In the genomic region with DNA sequence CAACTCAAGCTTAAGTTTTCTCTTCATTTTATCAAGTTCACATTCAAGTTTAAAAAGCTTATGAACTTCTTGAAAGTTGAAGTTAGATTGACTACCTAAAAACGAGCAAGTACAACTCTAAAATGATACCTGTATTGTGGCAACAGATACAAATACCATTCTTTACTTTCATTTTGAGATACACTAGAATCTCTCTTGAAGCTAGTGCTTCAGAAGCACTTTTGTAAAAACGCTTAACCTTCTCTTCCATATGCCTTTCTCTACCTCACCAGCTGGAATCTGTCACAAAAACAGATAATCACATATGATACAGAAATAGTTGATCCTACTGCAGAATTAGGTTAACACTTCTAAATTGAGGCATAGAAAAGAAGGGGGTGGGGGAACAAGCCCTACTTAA, we compare ENCODE assay signal across 8 cellular contexts. TPM values are rescaled to one million over a fixed set of nuclear protein-coding genes. Genes with fewer than 3 reads are reported as not detected.
DNase-seq lines count a peak whose midpoint lies in the region; ATAC-seq, FAIRE-seq and TF ChIP-seq lines count a peak whose summit lies in the region.

No MANE protein-coding gene starts in this region.

- ATAC-seq in GM21529 (IDR thresholded peaks at IDR 0.05; ENCODE audit: unreplicated experiment), result peak; percentile 24

- peak overlapping the region; percentile 92 for H3K27ac ChIP-seq in endothelial cell of umbilical vein (ENCODE audit: insufficient read depth, low read depth, low read length)
- H3K27ac ChIP-seq in rectal smooth muscle tissue (ENCODE audit: low read depth, low read length), result peak overlapping the region; percentile 92

- H3K9me3 ChIP-seq in NT2/D1 (ENCODE audit: insufficient read depth, low read length) (no peaks in the 10 kb centered on the region), endothelial cell of umbilical vein (replicated peaks; ENCODE audit: control insufficient read depth, insufficient read depth, low read length) (no peaks in the 10 kb centered on the region)

- no peaks in the 10 kb centered on the region for H3K4me1 ChIP-seq in NT2/D1 (ENCODE audit: insufficient read depth, insufficient read length)
- H3K4me1 ChIP-seq in endothelial cell of umbilical vein (ENCODE audit: control insufficient read depth, extremely low read depth, insufficient read depth, low read length), result peaks cover 18% of the 10 kb centered on the region
- peaks cover 12% of the 10 kb centered on the region for H3K4me1 ChIP-seq in rectal smooth muscle tissue (ENCODE audit: control insufficient read depth, insufficient read depth, low read length)

- POLR2A ChIA-PET in endothelial cell of umbilical vein (lab: Charles Lee), result interaction anchor here (0.6 to 0.9 kb wide), 2 partner anchors 25 to 1138 kb away, joined by 3 to 4 read pairs; no protein-coding TSS in a partner anchor

- peak overlapping the region; percentile 91 for H3K4me2 ChIP-seq in endothelial cell of umbilical vein (ENCODE audit: insufficient read depth, low read length)

- no peak for TF ChIP-seq POLR2A in endothelial cell of umbilical vein (IDR thresholded peaks at IDR 0.05; ENCODE audit: low read depth, low read length)

- H4K20me1 ChIP-seq in endothelial cell of umbilical vein (replicated peaks; ENCODE audit: control insufficient read depth, extremely low read depth, insufficient read depth, low read length), result no peaks in the 10 kb centered on the region

- dilution Hi-C loops in endothelial cell of umbilical vein (cut with MboI; ENCODE audit: extremely low pct_ligation_motif_present, low sequenced_read_pairs), result no loop called here

- no peak for TF ChIP-seq CTCF in endothelial cell of umbilical vein (IDR thresholded peaks at IDR 0.05; ENCODE audit: extremely low read depth in 1 of 2, insufficient read depth in 1 of 2, low read depth in 1 of 2, low read length in 2 of 2)

- peaks cover 3% of the 10 kb centered on the region for H3K79me2 ChIP-seq in endothelial cell of umbilical vein (ENCODE audit: control insufficient read depth, insufficient read depth, low read length)

- no peak overlapping the region for H2AFZ ChIP-seq in endothelial cell of umbilical vein (ENCODE audit: low read depth, low read length)

- no peaks in the 10 kb centered on the region for H3K36me3 ChIP-seq in NT2/D1 (ENCODE audit: insufficient read depth, insufficient read length, low read length)
- peaks cover 0 to 3% of the 10 kb centered on the region in 2 experiments for H3K36me3 ChIP-seq in endothelial cell of umbilical vein (ENCODE audit: control insufficient read depth in 2 of 2, extremely low read depth in 1 of 2, insufficient read depth in 2 of 2, low read length in 2 of 2)
- no peaks in the 10 kb centered on the region for H3K36me3 ChIP-seq in rectal smooth muscle tissue (ENCODE audit: control insufficient read depth, insufficient read depth, low read length)

- CTCF ChIA-PET in endothelial cell of umbilical vein (lab: Charles Lee), result interaction anchor here (0.8 to 1.3 kb wide), 5 partner anchors 15 to 416 kb away, joined by 3 to 4 read pairs (median 4); no protein-coding TSS in a partner anchor

- no peak for FAIRE-seq in endothelial cell of umbilical vein (lab: Jason Lieb, UNC)

- intact Hi-C loops in endothelial cell of umbilical vein (cut with micrococcal nuclease), result no loop called here

- H3K27me3 ChIP-seq in NT2/D1 (ENCODE audit: insufficient read depth, insufficient read length) (peaks cover 8% of the 10 kb centered on the region), endothelial cell of umbilical vein (ENCODE audit: control insufficient read depth in 2 of 2, insufficient read depth in 2 of 2, low read length in 2 of 2) (peaks cover 11 to 12% of the 10 kb centered on the region in 2 experiments), rectal smooth muscle tissue (ENCODE audit: control insufficient read depth, insufficient read depth, low read length) (no peaks in the 10 kb centered on the region)

- BruUV-seq in endothelial cell of umbilical vein (replicated peaks; lab: Mats Ljungman, UMichigan), result no TSS peak

- in situ Hi-C loops in G401 (cut with HindIII; ENCODE audit: low sequenced_read_pairs), result no loop called here

- peak overlapping the region; percentile 71 for H3K4me3 ChIP-seq in NT2/D1 (ENCODE audit: insufficient read length, low read depth)
- H3K4me3 ChIP-seq in endothelial cell of umbilical vein (replicated peaks in 1 of 3; ENCODE audit: insufficient read depth in 1 of 3, low read depth in 1 of 3, low read length in 3 of 3), result peak overlapping the region; percentile 59 to 87 (median 80)
- peak overlapping the region; percentile 92 for H3K4me3 ChIP-seq in rectal smooth muscle tissue (ENCODE audit: low read length)

- H3K9me1 ChIP-seq in endothelial cell of umbilical vein (replicated peaks; ENCODE audit: control insufficient read depth, extremely low read depth, insufficient read depth, low read length), result no peaks in the 10 kb centered on the region

- DNase-seq in ELR (ENCODE audit: low read depth), result peak; percentile 18
- DNase-seq in NT2/D1 (ENCODE audit: low read depth, low spot score), result no peak
- no peak for DNase-seq in endothelial cell of umbilical vein (ENCODE audit: low read depth, low spot score)
- DNase-seq in NCI-H1930 (lab: John Stamatoyannopoulos, UW), result no peak
- no peak for DNase-seq in G401 (ENCODE audit: low spot score)
- DNase-seq in ureter (ENCODE audit: low spot score), result no peak

- H3K9ac ChIP-seq in NT2/D1 (ENCODE audit: insufficient read length, low read depth) (peak overlapping the region; percentile 80), endothelial cell of umbilical vein (replicated peaks; ENCODE audit: extremely low read depth, insufficient read depth, low read length) (peak overlapping the region; percentile 94), rectal smooth muscle tissue (ENCODE audit: low read length) (peak overlapping the region; percentile 94)

TF ChIP-seq in endothelial cell of umbilical vein, 7 proteins besides CTCF, POLR2A, EP300 and RAD21:
- TF ChIP-seq EZH2 (IDR thresholded peaks at IDR 0.05; ENCODE audit: borderline replicate concordance, low read depth, low read length, severe bottlenecking), result no peak
- no peak for TF ChIP-seq GATA2 (IDR thresholded peaks at IDR 0.05; ENCODE audit: insufficient read depth, insufficient read length, low read depth, low read length)
- TF ChIP-seq POLR2AphosphoS5 (IDR thresholded peaks at IDR 0.05; ENCODE audit: insufficient read depth, low read depth, low read length), result no peak
- TF ChIP-seq FOS (IDR thresholded peaks at IDR 0.05; ENCODE audit: borderline replicate concordance, insufficient read depth, low read length), result no peak
- no peak for TF ChIP-seq JUN (IDR thresholded peaks at IDR 0.05; ENCODE audit: borderline replicate concordance, insufficient read depth, insufficient read length, low read depth)
- no peak for TF ChIP-seq MYC (IDR thresholded peaks at IDR 0.05; ENCODE audit: low read depth, low read length)
- TF ChIP-seq, protein P1, sequence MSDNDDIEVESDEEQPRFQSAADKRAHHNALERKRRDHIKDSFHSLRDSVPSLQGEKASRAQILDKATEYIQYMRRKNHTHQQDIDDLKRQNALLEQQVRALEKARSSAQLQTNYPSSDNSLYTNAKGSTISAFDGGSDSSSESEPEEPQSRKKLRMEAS (IDR thresholded peaks at IDR 0.05; ENCODE audit: insufficient read depth, insufficient read length), result no peak

RNA-seq across cellular contexts. Expression of a gene that starts 1.6 kb away (rescaled TPM):
- total RNA-seq in endothelial cell of umbilical vein (39.1 and 41.1 TPM in 2 replicates), ureter (63.5 TPM)
- 17.1 and 19.4 TPM in 2 replicates for polyA plus RNA-seq in endothelial cell of umbilical vein
- polyA plus RNA-seq in endothelial cell of umbilical vein (2011; cell fraction: cytosol; rRNA removed), result 15.4 and 16.5 TPM in 2 replicates
- 90.8 and 104 TPM in 2 replicates for polyA plus RNA-seq in endothelial cell of umbilical vein (2011; cell fraction: nucleus; rRNA removed)
- 17.6 and 26.1 TPM in 2 replicates for polyA plus RNA-seq in endothelial cell of umbilical vein (2012)
- polyA minus RNA-seq in endothelial cell of umbilical vein, result 49.2 and 57.4 TPM in 2 replicates
- 8.9 TPM for polyA minus RNA-seq in endothelial cell of umbilical vein (2011; cell fraction: cytosol; rRNA and poly(A)+ RNA removed)
- 112 and 162 TPM in 2 replicates for polyA minus RNA-seq in endothelial cell of umbilical vein (2011; cell fraction: nucleus; rRNA and poly(A)+ RNA removed)
- 5.8 and 10.0 TPM in 2 replicates for total RNA-seq in G401 (2014; rRNA removed; shearing (Covaris generic))
